8 cellular contexts compared by ENCODE assay signal in genomic region chr12:116066381-116067230, GRCh38.
A peak's percentile ranks its signal among the peaks of the same experiment; 100 is the strongest.
DNase-seq lines count a peak whose midpoint lies in the region; ATAC-seq and TF ChIP-seq lines count a peak whose summit lies in the region.

No MANE protein-coding gene starts in this region.

- in situ Hi-C loops in gastrocnemius medialis (cut with MboI; ENCODE audit: low sequenced_read_pairs in 4 of 4), result no loop called here

- ATAC-seq in heart right ventricle (no peak), gastrocnemius medialis (no peak), HG03095 (IDR thresholded peaks at IDR 0.05; ENCODE audit: unreplicated experiment) (no peak)

- WGBS in heart right ventricle, 2 donors, result 77 to 78% methylated on average over 7 of the region's 7 CpGs

- no peaks in the 10 kb centered on the region for H3K36me3 ChIP-seq in heart right ventricle
- H3K36me3 ChIP-seq in gastrocnemius medialis, result no peaks in the 10 kb centered on the region

- peak; percentile 39 to 73 (median 57) for TF ChIP-seq CTCF in heart right ventricle (IDR thresholded peaks at IDR 0.05)
- peak; percentile 81 for TF ChIP-seq CTCF in fibroblast of pulmonary artery (IDR thresholded peaks at IDR 0.05; ENCODE audit: low read length, missing control alignments)
- peak in 4 of 5 experiments; percentile 36 to 50 (median 39) for TF ChIP-seq CTCF in gastrocnemius medialis (IDR thresholded peaks at IDR 0.05 in 4 of 5, conservative IDR thresholded peaks at IDR 0.05 in 1 of 5)

- peaks cover 2 to 73% (median 52%) of the 10 kb centered on the region in 9 donors for H3K4me1 ChIP-seq in heart right ventricle
- H3K4me1 ChIP-seq in gastrocnemius medialis, result peaks cover 90 to 91% of the 10 kb centered on the region in 2 donors

- H3K27ac ChIP-seq in heart right ventricle, result no peak overlapping the region
- no peak overlapping the region for H3K27ac ChIP-seq in gastrocnemius medialis

- no peaks in the 10 kb centered on the region for H3K27me3 ChIP-seq in heart right ventricle
- H3K27me3 ChIP-seq in gastrocnemius medialis, result no peaks in the 10 kb centered on the region

- H3K9me3 ChIP-seq in heart right ventricle (no peaks in the 10 kb centered on the region), gastrocnemius medialis (no peaks in the 10 kb centered on the region)

- intact Hi-C loops in heart right ventricle (cut with DNase I), result loop anchor here in 2 of 10 donors (5.0 to 10.0 kb wide), 2 partner anchors 166 to 168 kb away; no protein-coding TSS in a partner anchor
- intact Hi-C loops in cardiac septum (cut with DNase I), result no loop called here
- intact Hi-C loops in gastrocnemius medialis (cut with DNase I; ENCODE audit: low total_unique reads), result loop anchor here (5.0 kb wide), 1 partner anchor 171 kb away; no protein-coding TSS in a partner anchor

- TF ChIP-seq POLR2A in gastrocnemius medialis (IDR thresholded peaks at IDR 0.05), result no peak

- H3K4me3 ChIP-seq in heart right ventricle (no peak overlapping the region), fibroblast of pulmonary artery (replicated peaks; ENCODE audit: low read depth, low read length) (no peak overlapping the region), gastrocnemius medialis (no peak overlapping the region)

- DNase-seq in heart right ventricle (peak; percentile 17 to 24), cardiac septum (ENCODE audit: low spot score) (no peak), NCI-H82 treated with DMSO at 0.1 percent for 48 hours (lab: John Stamatoyannopoulos, UW; ENCODE audit: unreplicated experiment) (peak; percentile 17), activated T-cell treated with anti-CD3 and anti-CD28 coated beads for 1 hour (ENCODE audit: low read depth) (peak; percentile 33), fibroblast of pulmonary artery (ENCODE audit: low read depth) (peak; percentile 61), gastrocnemius medialis (no peak), SHP77 treated with DMSO at 0.1 percent for 48 hours (lab: John Stamatoyannopoulos, UW) (no peak)

Comparison
In these comparisons a context has a peak if more than half of its experiments do, and no peak if none do; other contexts are left out.
1. DNase-seq: peak in heart right ventricle (2 of 2), NCI-H82 treated with DMSO at 0.1 percent for 48 hours (single experiment), activated T-cell treated with anti-CD3 and anti-CD28 coated beads for 1 hour (single experiment) and fibroblast of pulmonary artery (single experiment); none in cardiac septum (single experiment), gastrocnemius medialis (0 of 2) and SHP77 treated with DMSO at 0.1 percent for 48 hours (single experiment).
2. Peak in every context shown above with its lines, with median percentiles within 50 percentile points of each other: CTCF ChIP-seq.